ENCODE assay signal across 8 cellular contexts in the genomic region with DNA sequence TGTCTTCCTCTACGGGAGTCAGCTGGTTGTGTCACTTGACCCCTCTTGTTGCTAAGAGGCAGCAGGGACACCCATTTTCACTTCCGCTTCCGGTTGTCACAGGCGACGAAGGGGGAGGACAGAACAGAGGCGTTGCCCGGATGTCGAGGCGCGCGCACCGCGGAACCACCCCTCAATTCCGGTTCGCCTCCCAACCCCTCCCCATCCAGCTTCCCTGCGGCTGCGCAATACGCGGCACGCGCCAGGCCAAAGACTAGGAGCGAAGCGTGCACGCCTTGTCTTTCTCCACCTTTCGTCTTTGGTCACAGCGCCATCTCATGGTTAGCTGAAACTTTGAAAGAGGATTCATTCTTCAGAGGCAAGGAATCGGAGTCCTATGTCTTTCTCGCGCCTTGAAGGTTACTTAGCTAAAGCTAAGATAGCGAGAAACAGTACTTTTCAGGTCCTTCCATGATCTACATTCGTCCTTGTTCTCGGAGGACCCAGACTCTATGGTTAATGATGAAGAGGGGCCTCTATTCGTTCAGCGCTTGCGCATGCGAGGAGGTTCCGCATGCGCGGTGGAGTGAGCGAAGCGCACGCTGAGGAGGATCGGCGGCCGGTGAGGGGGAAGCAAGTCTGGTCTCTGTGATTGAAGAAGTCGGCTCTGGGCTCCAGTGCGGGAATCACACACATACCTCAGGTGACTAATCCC.
DNase-seq lines count a peak whose midpoint lies in the region; ATAC-seq and TF ChIP-seq lines count a peak whose summit lies in the region.

A gene (minus strand): TSS at position 30 of the 694 bp plus-strand sequence. CDS start 106 bp downstream, outside the sequence.
A gene (plus strand): TSS at position 554 of the 694 bp plus-strand sequence. CDS start 4,440 bp downstream, outside the sequence.

- peak; percentile 98 for TF ChIP-seq CTCF in AG10803 (conservative IDR thresholded peaks at IDR 0.05; ENCODE audit: low read length)

- ATAC-seq in GM19023 (IDR thresholded peaks at IDR 0.05; ENCODE audit: unreplicated experiment) (peak; percentile 91), HG03342 (IDR thresholded peaks at IDR 0.05; ENCODE audit: unreplicated experiment) (peak; percentile 88)
- ATAC-seq in activated CD4-positive, CD25-positive, alpha-beta regulatory T cell treated with anti-CD3 and anti-CD28 coated beads, Interleukin-2, amount 50 U/mL, for 24 hours: peak; percentile 88

- peak within 1 kb of the TSS; percentile 95 for H3K4me3 ChIP-seq in AG10803 (ENCODE audit: low read length)

- DNase-seq in AG10803 (ENCODE audit: low read depth) (peak; percentile 99), NCI-H446 (lab: John Stamatoyannopoulos, UW) (peak; percentile 97 to 99), cerebellar nuclear complex (lab: John Stamatoyannopoulos, UW) (peak; percentile 90 to 98), islet precursor cell (peak; percentile 99)
- DNase-seq in stimulated activated CD4-positive, alpha-beta T cell treated with anti-CD3 and anti-CD28 coated beads, Interleukin-15, amount 100 ng/mL, for 1 hour (ENCODE audit: low read depth in 1 of 2, low spot score in 1 of 2): peak; percentile 98 to 99

Comparison
In these comparisons a context has a peak if more than half of its experiments do, and no peak if none do; other contexts are left out.
1. Peak in every context shown above with its lines: DNase-seq, ATAC-seq and H3K4me3 ChIP-seq.